8 cellular contexts compared by ENCODE assay signal in genomic region chr14:72925171-72925759, GRCh38. TPM values are rescaled to one million over a fixed set of nuclear protein-coding genes. Genes with fewer than 3 reads are reported as not detected.
DNase-seq lines count a peak whose midpoint lies in the region; ATAC-seq and TF ChIP-seq lines count a peak whose summit lies in the region.

No MANE protein-coding gene starts in this region.

- H3K36me3 Mint-ChIP-seq in activated naive CD4-positive, alpha-beta T cell treated with anti-CD3 and anti-CD28 coated beads, Interleukin-2, amount 50 U/mL, for 24 hours: peaks cover 2% of the 10 kb centered on the region
- no peaks in the 10 kb centered on the region for H3K36me3 Mint-ChIP-seq in activated naive CD4-positive, alpha-beta T cell treated with anti-CD3 and anti-CD28 coated beads, Interleukin-2, amount 50 U/mL, for 72 hours
- H3K36me3 Mint-ChIP-seq in mesothelial cell of epicardium: no peaks in the 10 kb centered on the region

- H3K4me1 Mint-ChIP-seq in activated naive CD4-positive, alpha-beta T cell treated with anti-CD3 and anti-CD28 coated beads, Interleukin-2, amount 50 U/mL, for 24 hours: peaks cover 7% of the 10 kb centered on the region
- peaks cover 17% of the 10 kb centered on the region for H3K4me1 Mint-ChIP-seq in mesothelial cell of epicardium

- H3K4me1 ChIP-seq in ascending aorta (peaks cover 5% of the 10 kb centered on the region in 2 donors), tibial nerve (peaks cover 0 to 17% (median 6%) of the 10 kb centered on the region in 4 donors)

- no peak for DNase-seq in activated naive CD4-positive, alpha-beta T cell treated with anti-CD3 and anti-CD28 coated beads, Interleukin-2, amount 50 U/mL, for 72 hours (ENCODE audit: low spot score in 2 of 2)
- no peak for DNase-seq in ascending aorta (ENCODE audit: low spot score in 2 of 2)
- DNase-seq in mesothelial cell of epicardium (ENCODE audit: low spot score in 2 of 2, unreplicated experiment in 2 of 2): no peak
- no peak for DNase-seq in tibial nerve (ENCODE audit: low spot score in 2 of 2)
- DNase-seq in NCI-H1417 treated with DMSO at 0.1 percent for 48 hours (lab: John Stamatoyannopoulos, UW): no peak
- no peak for DNase-seq in GM19240 (ENCODE audit: insufficient read length, low spot score)
- no peak for DNase-seq in globus pallidus (ENCODE audit: low spot score)

- no peaks in the 10 kb centered on the region for H3K27me3 Mint-ChIP-seq in activated naive CD4-positive, alpha-beta T cell treated with anti-CD3 and anti-CD28 coated beads, Interleukin-2, amount 50 U/mL, for 24 hours
- H3K27me3 Mint-ChIP-seq in mesothelial cell of epicardium (ENCODE audit: low read depth): peaks cover 11% of the 10 kb centered on the region

- peak overlapping the region; percentile 92 for H3K4me3 Mint-ChIP-seq in activated naive CD4-positive, alpha-beta T cell treated with anti-CD3 and anti-CD28 coated beads, Interleukin-2, amount 50 U/mL, for 24 hours
- H3K4me3 Mint-ChIP-seq in mesothelial cell of epicardium: peak overlapping the region; percentile 95

- peak overlapping the region; percentile 8 for H3K27ac Mint-ChIP-seq in activated naive CD4-positive, alpha-beta T cell treated with anti-CD3 and anti-CD28 coated beads, Interleukin-2, amount 50 U/mL, for 24 hours
- H3K27ac Mint-ChIP-seq in activated naive CD4-positive, alpha-beta T cell treated with anti-CD3 and anti-CD28 coated beads, Interleukin-2, amount 50 U/mL, for 72 hours: peak overlapping the region in 1 of 2 donors; percentile 13
- H3K27ac Mint-ChIP-seq in mesothelial cell of epicardium: peak overlapping the region; percentile 44

- H3K27ac ChIP-seq in ascending aorta (peak overlapping the region; percentile 67 to 71), tibial nerve (peak overlapping the region; percentile 82 to 94 (median 84))

- no peaks in the 10 kb centered on the region for H3K9me3 Mint-ChIP-seq in activated naive CD4-positive, alpha-beta T cell treated with anti-CD3 and anti-CD28 coated beads, Interleukin-2, amount 50 U/mL, for 24 hours
- H3K9me3 Mint-ChIP-seq in activated naive CD4-positive, alpha-beta T cell treated with anti-CD3 and anti-CD28 coated beads, Interleukin-2, amount 50 U/mL, for 72 hours: no peaks in the 10 kb centered on the region
- H3K9me3 Mint-ChIP-seq in mesothelial cell of epicardium: peaks cover 5% of the 10 kb centered on the region

- peak in 1 of 2 donors; percentile 55 for TF ChIP-seq EP300 in tibial nerve (IDR thresholded peaks at IDR 0.05)

- TF ChIP-seq POLR2A in tibial nerve (IDR thresholded peaks at IDR 0.05): no peak

- no peak for TF ChIP-seq CTCF in ascending aorta (IDR thresholded peaks at IDR 0.05)
- no peak for TF ChIP-seq CTCF in mesothelial cell of epicardium (IDR thresholded peaks at IDR 0.05; ENCODE audit: unreplicated experiment)
- TF ChIP-seq CTCF in tibial nerve (IDR thresholded peaks at IDR 0.05): no peak

- H3K4me3 ChIP-seq in ascending aorta: peak overlapping the region in 1 of 2 donors; percentile 91
- H3K4me3 ChIP-seq in tibial nerve: peak overlapping the region; percentile 83 to 94 (median 86)

- 46 to 59% methylated on average over 22 of the region's 22 CpGs for WGBS in tibial nerve, 2 donors

- H3K27me3 ChIP-seq in ascending aorta (no peaks in the 10 kb centered on the region), tibial nerve (no peaks in the 10 kb centered on the region)

- no peaks in the 10 kb centered on the region for H3K36me3 ChIP-seq in ascending aorta
- peaks cover 0 to 2% (median 0%) of the 10 kb centered on the region in 3 donors for H3K36me3 ChIP-seq in tibial nerve

- intact Hi-C loops in ascending aorta (cut with DNase I): no loop called here

- no peak for ATAC-seq in activated naive CD4-positive, alpha-beta T cell treated with anti-CD3 and anti-CD28 coated beads, Interleukin-2, amount 50 U/mL, for 72 hours

- H3K9me3 ChIP-seq in ascending aorta: no peaks in the 10 kb centered on the region
- no peaks in the 10 kb centered on the region for H3K9me3 ChIP-seq in tibial nerve

RNA-seq across cellular contexts. Expression of gene DCAF4, which starts 1.0 kb away (rescaled TPM):
- total RNA-seq in activated naive CD4-positive, alpha-beta T cell treated with anti-CD3 and anti-CD28 coated beads, Interleukin-2, amount 50 U/mL, for 72 hours: 10 to 100 TPM; 17.7 to 20.5 TPM
- total RNA-seq in ascending aorta (0.64 TPM), mesothelial cell of epicardium (21.4 to 23.2 TPM (median 22.5 TPM) in 3 replicates), tibial nerve (10 to 100 TPM in 3 of 4 donors, 1 to 10 TPM in 1; 6.6 to 84.1 (median 20.2) TPM)

RNA-seq across cellular contexts. Expression of gene DPF3, which starts 31.4 kb away (rescaled TPM):
- under 1 TPM in 1 of 2 donors, not detected in 1; 0.29 TPM for total RNA-seq in activated naive CD4-positive, alpha-beta T cell treated with anti-CD3 and anti-CD28 coated beads, Interleukin-2, amount 50 U/mL, for 72 hours
- total RNA-seq in ascending aorta (0.11 TPM), mesothelial cell of epicardium (1.3 to 2.7 TPM (median 2.5 TPM) in 3 replicates), tibial nerve (1 to 10 TPM in 2 of 4 donors, under 1 TPM in 2; 0.22 to 5.4 (median 2.7) TPM)
